Comparison of ENCODE assay signal across 14 cellular contexts in genomic region chr1:236016083-236016482, GRCh38. TPM values are rescaled to one million over a fixed set of nuclear protein-coding genes. Genes with fewer than 3 reads are reported as not detected.
DNase-seq lines count a peak whose midpoint lies in the region; ATAC-seq and TF ChIP-seq lines count a peak whose summit lies in the region.
"Had no signal": no experiment of that assay in that cellular context is flagged by ENCODE, and none has a peak within 500 bp of the region (broad histone marks: within the 10 kb centered on the region; RNA-seq: fewer than 3 reads in every experiment).

No MANE protein-coding gene starts in this region.

- no peaks in the 10 kb centered on the region for H4K20me1 ChIP-seq in PC-3 (ENCODE audit: low read length)

- no peaks in the 10 kb centered on the region for H3K9me2 ChIP-seq in PC-3 (replicated peaks; ENCODE audit: low read length)

- H3K9ac ChIP-seq in PC-3 (ENCODE audit: low read length), result peak overlapping the region; percentile 18; the same call in 1 of the 2 replicates

- H3K36me3 ChIP-seq in PC-3 (ENCODE audit: low read depth, low read length) (no peaks in the 10 kb centered on the region), mucosa of descending colon (ENCODE audit: low read depth) (no peaks in the 10 kb centered on the region), tibial artery (peaks cover 62 to 80% (median 71%) of the 10 kb centered on the region in 3 donors)

- H3K4me1 ChIP-seq in PC-3 (ENCODE audit: insufficient read depth, low read length) (peaks cover 19% of the 10 kb centered on the region), mucosa of descending colon (ENCODE audit: low read depth) (no peaks in the 10 kb centered on the region), tibial artery (peaks cover 0 to 9% (median 0%) of the 10 kb centered on the region in 4 donors)

- intact Hi-C loops in PC-3 (cut with micrococcal nuclease) (no loop called here), mucosa of descending colon (cut with DNase I, micrococcal nuclease) (no loop called here), tibial artery (cut with DNase I; ENCODE audit: low total_unique reads) (no loop called here), posterior vena cava (cut with DNase I) (no loop called here)

- H3K27me3 ChIP-seq in PC-3 (ENCODE audit: low read length) (no peaks in the 10 kb centered on the region), tibial artery (no peaks in the 10 kb centered on the region)

- no peak overlapping the region for H2AFZ ChIP-seq in PC-3 (ENCODE audit: low read length)

- BruUV-seq in PC-3 (replicated peaks; lab: Mats Ljungman, UMichigan), result no TSS peak

- peak overlapping the region; percentile 84 for H3K27ac ChIP-seq in PC-3 (ENCODE audit: low read length)
- peak overlapping the region; percentile 31 to 45 for H3K27ac ChIP-seq in tibial artery
- H3K27ac ChIP-seq: C4-2B, VCaP had no signal

- no peak for DNase-seq in PC-3
- DNase-seq in fibroblast of gingiva (ENCODE audit: low read depth), result peak; percentile 94
- peak in 1 of 3 donors; percentile 28 for DNase-seq in mucosa of descending colon
- DNase-seq in tibial artery, result peak; percentile 77 to 87
- no peak for DNase-seq in A172 (ENCODE audit: low spot score)
- DNase-seq in posterior vena cava (ENCODE audit: low spot score), result no peak
- DNase-seq: effector memory CD8-positive, alpha-beta T cell; naive thymus-derived CD8-positive, alpha-beta T cell; NCI-H187 treated with DMSO at 0.1 percent for 48 hours had no signal

- H3K4me2 ChIP-seq in PC-3 (ENCODE audit: low read length), result peak overlapping the region; percentile 35

- ATAC-seq in PC-3, result no peak
- ATAC-seq in mucosa of descending colon, result peak; percentile 44
- ATAC-seq in HG03159 (IDR thresholded peaks at IDR 0.05; ENCODE audit: unreplicated experiment), result no peak
- ATAC-seq in HG02610 (IDR thresholded peaks at IDR 0.05; ENCODE audit: unreplicated experiment), result no peak
- ATAC-seq: effector memory CD8-positive, alpha-beta T cell; K562; naive thymus-derived CD8-positive, alpha-beta T cell had no signal

- TF ChIP-seq CTCF in PC-3 (conservative IDR thresholded peaks at IDR 0.05; ENCODE audit: low read depth, low read length) (no peak), mucosa of descending colon (IDR thresholded peaks at IDR 0.05) (no peak), tibial artery (IDR thresholded peaks at IDR 0.05) (no peak)

- CTCF ChIA-PET in PC-3 (lab: Charles Lee), result no interaction called here

- H3K9me3 ChIP-seq in PC-3 (ENCODE audit: low read length) (no peaks in the 10 kb centered on the region), mucosa of descending colon (no peaks in the 10 kb centered on the region), tibial artery (no peaks in the 10 kb centered on the region)

- H3K4me3 ChIP-seq in PC-3 (ENCODE audit: low read length), result no peak overlapping the region
- no peak overlapping the region for H3K4me3 ChIP-seq in mucosa of descending colon
- H3K4me3 ChIP-seq in tibial artery, result no peak overlapping the region
- H3K4me3 ChIP-seq: K562 had no signal

- POLR2A ChIA-PET in PC-3 (lab: Charles Lee; ENCODE audit: unreplicated experiment), result interaction anchor here (0.6 kb wide), 1 partner anchor 48 kb away, joined by 8 read pairs; no protein-coding TSS in a partner anchor

- H3F3A ChIP-seq in PC-3 (ENCODE audit: low read length, unreplicated experiment), result no peaks in the 10 kb centered on the region

- no peaks in the 10 kb centered on the region for H3K79me2 ChIP-seq in PC-3 (ENCODE audit: low read length)

RNA-seq across cellular contexts. Expression of gene NID1, which starts 48.8 kb away (rescaled TPM):
- 11.1 and 13.1 TPM in 2 replicates for total RNA-seq in PC-3 (2014; rRNA removed)
- 100 to 1,000 TPM in 1 of 3 donors, 10 to 100 TPM in 1, 1 to 10 TPM in 1; 7.2 to 118 (median 36.7) TPM for total RNA-seq in mucosa of descending colon
- 52.1 and 57.5 TPM in 2 replicates for total RNA-seq in A172 (2014; rRNA removed; shearing (Covaris generic))
- 100 to 1,000 TPM; 122 to 189 TPM for total RNA-seq in posterior vena cava

Comparison
In these comparisons a context has a peak if more than half of its experiments do, and no peak if none do; other contexts are left out.
1. DNase-seq: peak in fibroblast of gingiva (single experiment) and tibial artery (2 of 2); none in PC-3 (single experiment), A172 (single experiment) and posterior vena cava (single experiment).